ENCODE assay signal across 14 cellular contexts in the genomic region with DNA sequence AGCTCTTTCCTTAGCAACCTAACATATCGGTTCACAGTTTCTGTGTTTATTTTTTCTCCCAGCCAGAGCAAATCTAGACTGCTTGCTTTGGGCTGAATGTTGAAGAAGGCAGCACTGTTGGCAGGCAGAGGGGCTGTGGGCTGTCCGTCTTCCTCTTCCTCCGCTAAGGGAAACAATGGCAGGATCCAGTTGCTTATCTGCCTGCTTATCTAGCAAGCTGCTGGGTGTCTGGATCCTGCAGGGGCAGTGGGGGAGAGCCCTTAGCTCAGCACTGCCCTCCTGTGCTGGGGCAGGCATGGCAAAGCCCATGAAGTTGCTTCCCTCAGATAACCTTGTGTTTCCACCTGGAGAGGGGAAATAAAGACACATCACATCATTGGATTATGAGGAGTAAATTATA.
DNase-seq lines count a peak whose midpoint lies in the region; ATAC-seq, FAIRE-seq and TF ChIP-seq lines count a peak whose summit lies in the region.
"Had no signal": no experiment of that assay in that cellular context is flagged by ENCODE, and none has a peak within 500 bp of the region (broad histone marks: within the 10 kb centered on the region; RNA-seq: fewer than 3 reads in every experiment).

No MANE protein-coding gene starts in this region.

- TF ChIP-seq CTCF in right atrium auricular region (IDR thresholded peaks at IDR 0.05) (peak in 1 of 2 donors; percentile 54), kidney (IDR thresholded peaks at IDR 0.05; ENCODE audit: borderline replicate concordance, extremely low read depth, insufficient read depth) (peak; percentile 16)

- intact Hi-C loops in Right ventricle myocardium superior (cut with DNase I): no loop called here
- intact Hi-C loops in kidney (cut with DNase I): no loop called here

- H3K27me3 ChIP-seq in right atrium auricular region: no peaks in the 10 kb centered on the region
- H3K27me3 ChIP-seq: SJCRH30 had no signal

- H3K27ac Mint-ChIP-seq in activated T-cell treated with anti-CD3 and anti-CD28 coated beads, Interleukin-2, amount 50 U/mL, for 72 hours: no peak overlapping the region
- H3K27ac Mint-ChIP-seq: activated B cell treated with CpG ODN at 0.5 μM for 24 hours had no signal

- H3K4me1 ChIP-seq in right atrium auricular region (peaks cover 0 to 19% of the 10 kb centered on the region in 2 donors), kidney (ENCODE audit: control insufficient read depth in 1 of 2, insufficient read depth in 1 of 2, low read depth in 1 of 2, low read length in 2 of 2) (peaks cover 7 to 8% of the 10 kb centered on the region in 2 donors)

- H3K27me3 Mint-ChIP-seq in activated T-cell treated with anti-CD3 and anti-CD28 coated beads, Interleukin-2, amount 50 U/mL, for 72 hours (ENCODE audit: low read depth): peaks cover 11% of the 10 kb centered on the region

- no peaks in the 10 kb centered on the region for H3K9me3 Mint-ChIP-seq in activated T-cell treated with anti-CD3 and anti-CD28 coated beads, Interleukin-2, amount 50 U/mL, for 72 hours
- H3K9me3 Mint-ChIP-seq: activated B cell treated with CpG ODN at 0.5 μM for 24 hours had no signal

- no peaks in the 10 kb centered on the region for H3K4me1 Mint-ChIP-seq in activated T-cell treated with anti-CD3 and anti-CD28 coated beads, Interleukin-2, amount 50 U/mL, for 72 hours (ENCODE audit: low read depth)
- H3K4me1 Mint-ChIP-seq: activated B cell treated with CpG ODN at 0.5 μM for 24 hours had no signal

- DNase-seq in Right ventricle myocardium superior (no peak), right atrium auricular region (ENCODE audit: low spot score) (no peak), dermis blood vessel endothelial cell (peak; percentile 96), kidney (peak; percentile 63), hippocampal formation (lab: John Stamatoyannopoulos, UW) (no peak)
- no peak for DNase-seq in activated T-cell treated with anti-CD3 and anti-CD28 coated beads, Interleukin-2, amount 50 U/mL, for 72 hours
- DNase-seq: activated B cell treated with CpG ODN at 0.5 μM for 24 hours, activated T-cell treated with anti-CD3 and anti-CD28 coated beads for 4 hours, GOT3, NCI-H1694 treated with DMSO at 0.1 percent for 48 hours had no signal

- H3K4me3 Mint-ChIP-seq in activated T-cell treated with anti-CD3 and anti-CD28 coated beads, Interleukin-2, amount 50 U/mL, for 72 hours: no peak overlapping the region
- H3K4me3 Mint-ChIP-seq: activated B cell treated with CpG ODN at 0.5 μM for 24 hours had no signal

- no peaks in the 10 kb centered on the region for H3K36me3 ChIP-seq in right atrium auricular region
- H3K36me3 ChIP-seq in kidney (ENCODE audit: control insufficient read depth in 1 of 2, insufficient read depth in 2 of 2, low read length in 2 of 2): no peaks in the 10 kb centered on the region
- H3K36me3 ChIP-seq: SJCRH30 had no signal

- ATAC-seq in Right ventricle myocardium superior (ENCODE audit: poor library complexity) (peak; percentile 43), HG03108 (IDR thresholded peaks at IDR 0.05; ENCODE audit: unreplicated experiment) (no peak), GM18867 (IDR thresholded peaks at IDR 0.05; ENCODE audit: unreplicated experiment) (no peak)
- ATAC-seq in activated T-cell treated with anti-CD3 and anti-CD28 coated beads, Interleukin-2, amount 50 U/mL, for 72 hours (replicated peaks in 1 of 2): no peak

- FAIRE-seq in kidney (lab: Jason Lieb, UNC): no peak
- FAIRE-seq: D721Med had no signal

- H3K9me3 ChIP-seq in right atrium auricular region: peaks cover 0 to 14% of the 10 kb centered on the region in 2 donors
- H3K9me3 ChIP-seq in kidney (ENCODE audit: control insufficient read depth in 1 of 2, low read length in 2 of 2): peaks cover 0 to 5% of the 10 kb centered on the region in 2 donors
- H3K9me3 ChIP-seq: SJCRH30 had no signal

- H3K4me3 ChIP-seq in right atrium auricular region (no peak overlapping the region), kidney (ENCODE audit: low read length in 2 of 2) (no peak overlapping the region)
- H3K4me3 ChIP-seq: SJCRH30 had no signal

- H3K27ac ChIP-seq in right atrium auricular region: peak overlapping the region in 1 of 2 donors; percentile 31
- H3K27ac ChIP-seq in kidney (ENCODE audit: low read depth in 2 of 2, low read length in 2 of 2): no peak overlapping the region
- H3K27ac ChIP-seq: SJCRH30 had no signal

- no peak overlapping the region for H3K9ac ChIP-seq in kidney (ENCODE audit: low read length in 2 of 2)

- H3K36me3 Mint-ChIP-seq in activated T-cell treated with anti-CD3 and anti-CD28 coated beads, Interleukin-2, amount 50 U/mL, for 72 hours (ENCODE audit: insufficient read depth in 2 of 2): peaks cover 0 to 1% of the 10 kb centered on the region in 2 donors

Comparison
In these comparisons a context has a peak if more than half of its experiments do, and no peak if none do; other contexts are left out.
1. DNase-seq: peak in dermis blood vessel endothelial cell (single experiment) and kidney (single experiment); none in Right ventricle myocardium superior (single experiment), right atrium auricular region (single experiment), activated T-cell treated with anti-CD3 and anti-CD28 coated beads, Interleukin-2, amount 50 U/mL, for 72 hours (0 of 2) and hippocampal formation (0 of 2).